Comparison of ENCODE assay signal across 1 cellular context in the genomic region with DNA sequence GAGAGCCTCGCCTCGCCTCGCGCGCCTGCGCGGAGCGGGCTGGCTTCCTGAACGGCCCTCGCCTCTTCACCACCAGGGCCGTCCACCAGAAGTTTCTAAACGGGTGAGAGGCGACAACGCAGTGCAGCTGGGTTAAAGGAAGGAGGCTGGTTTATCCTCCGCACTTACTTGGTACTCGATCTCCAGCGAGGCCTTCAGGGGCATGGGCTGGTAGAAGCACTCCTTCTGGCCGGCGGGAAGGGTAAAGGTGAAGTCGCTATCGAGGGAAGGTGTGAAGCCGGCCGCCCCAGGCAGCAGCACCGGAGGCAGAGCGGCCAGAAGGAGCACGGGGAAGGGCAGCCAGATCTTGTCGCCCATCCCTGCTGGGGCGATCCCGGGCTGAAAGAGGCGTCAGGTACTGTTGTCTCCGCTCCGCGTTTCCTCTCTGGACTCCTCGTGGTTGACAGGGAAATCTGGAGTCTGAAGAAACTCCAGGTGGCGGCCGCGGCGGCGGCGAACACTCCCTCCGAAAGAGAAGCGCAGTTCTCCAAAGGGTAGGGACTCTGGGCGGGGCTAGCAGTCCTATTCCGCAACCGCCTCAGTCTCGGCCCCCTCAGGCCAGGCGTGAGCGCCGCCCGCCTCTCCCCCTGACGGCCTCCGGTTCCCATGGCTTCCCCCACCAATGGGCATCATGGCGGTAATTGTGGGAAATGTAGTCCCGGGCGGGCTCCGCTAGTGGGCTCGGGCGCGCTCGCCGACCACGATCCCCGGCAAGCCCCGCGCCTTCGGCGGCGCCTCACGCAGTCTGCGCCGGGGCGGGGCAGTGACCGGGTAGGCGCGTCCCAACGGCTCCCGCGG.
TF ChIP-seq lines count a peak whose summit lies in the region.

Gene TMED5, minus strand, starts transcription at position 528 of the 837 bp plus-strand sequence. Its CDS starts 171 bp downstream, at position 357.

TF ChIP-seq in K562, 482 proteins besides CTCF, POLR2A, EP300 and RAD21 (continued from another document and continues in another):
- TF ChIP-seq L3MBTL2 (IDR thresholded peaks at IDR 0.05) = peak; percentile 97
- no peak for TF ChIP-seq NELFE (IDR thresholded peaks at IDR 0.05; ENCODE audit: insufficient read depth, insufficient read length)
- TF ChIP-seq DDX20 (tag; IDR thresholded peaks at IDR 0.05; ENCODE audit: low read depth) = no peak
- no peak for TF ChIP-seq ATF4 (CRISPR knock-in tag; IDR thresholded peaks at IDR 0.05)
- peak; percentile 77 for TF ChIP-seq NFRKB (IDR thresholded peaks at IDR 0.05; ENCODE audit: low read depth)
- TF ChIP-seq EGR1 (conservative IDR thresholded peaks at IDR 0.05) = peak; percentile 69
- no peak for TF ChIP-seq ZNF224 (CRISPR knock-in tag; IDR thresholded peaks at IDR 0.05)
- TF ChIP-seq, protein P1, sequence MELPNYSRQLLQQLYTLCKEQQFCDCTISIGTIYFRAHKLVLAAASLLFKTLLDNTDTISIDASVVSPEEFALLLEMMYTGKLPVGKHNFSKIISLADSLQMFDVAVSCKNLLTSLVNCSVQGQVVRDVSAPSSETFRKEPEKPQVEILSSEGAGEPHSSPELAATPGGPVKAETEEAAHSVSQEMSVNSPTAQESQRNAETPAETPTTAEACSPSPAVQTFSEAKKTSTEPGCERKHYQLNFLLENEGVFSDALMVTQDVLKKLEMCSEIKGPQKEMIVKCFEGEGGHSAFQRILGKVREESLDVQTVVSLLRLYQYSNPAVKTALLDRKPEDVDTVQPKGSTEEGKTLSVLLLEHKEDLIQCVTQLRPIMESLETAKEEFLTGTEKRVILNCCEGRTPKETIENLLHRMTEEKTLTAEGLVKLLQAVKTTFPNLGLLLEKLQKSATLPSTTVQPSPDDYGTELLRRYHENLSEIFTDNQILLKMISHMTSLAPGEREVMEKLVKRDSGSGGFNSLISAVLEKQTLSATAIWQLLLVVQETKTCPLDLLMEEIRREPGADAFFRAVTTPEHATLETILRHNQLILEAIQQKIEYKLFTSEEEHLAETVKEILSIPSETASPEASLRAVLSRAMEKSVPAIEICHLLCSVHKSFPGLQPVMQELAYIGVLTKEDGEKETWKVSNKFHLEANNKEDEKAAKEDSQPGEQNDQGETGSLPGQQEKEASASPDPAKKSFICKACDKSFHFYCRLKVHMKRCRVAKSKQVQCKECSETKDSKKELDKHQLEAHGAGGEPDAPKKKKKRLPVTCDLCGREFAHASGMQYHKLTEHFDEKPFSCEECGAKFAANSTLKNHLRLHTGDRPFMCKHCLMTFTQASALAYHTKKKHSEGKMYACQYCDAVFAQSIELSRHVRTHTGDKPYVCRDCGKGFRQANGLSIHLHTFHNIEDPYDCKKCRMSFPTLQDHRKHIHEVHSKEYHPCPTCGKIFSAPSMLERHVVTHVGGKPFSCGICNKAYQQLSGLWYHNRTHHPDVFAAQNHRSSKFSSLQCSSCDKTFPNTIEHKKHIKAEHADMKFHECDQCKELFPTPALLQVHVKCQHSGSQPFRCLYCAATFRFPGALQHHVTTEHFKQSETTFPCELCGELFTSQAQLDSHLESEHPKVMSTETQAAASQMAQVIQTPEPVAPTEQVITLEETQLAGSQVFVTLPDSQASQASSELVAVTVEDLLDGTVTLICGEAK (IDR thresholded peaks at IDR 0.05) = no peak
- TF ChIP-seq, protein P1 (CRISPR knock-in tag; IDR thresholded peaks at IDR 0.05) = no peak
- no peak for TF ChIP-seq HMG20A (CRISPR knock-in tag; conservative IDR thresholded peaks at IDR 0.05)
- TF ChIP-seq TAF9B (IDR thresholded peaks at IDR 0.05; ENCODE audit: partially characterized antibody) = peak; percentile 55
- no peak for TF ChIP-seq ZNF609 (CRISPR knock-in tag; IDR thresholded peaks at IDR 0.05; ENCODE audit: borderline replicate concordance)
- TF ChIP-seq, protein P2, sequence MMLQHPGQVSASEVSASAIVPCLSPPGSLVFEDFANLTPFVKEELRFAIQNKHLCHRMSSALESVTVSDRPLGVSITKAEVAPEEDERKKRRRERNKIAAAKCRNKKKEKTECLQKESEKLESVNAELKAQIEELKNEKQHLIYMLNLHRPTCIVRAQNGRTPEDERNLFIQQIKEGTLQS (IDR thresholded peaks at IDR 0.05) = no peak
- TF ChIP-seq, protein P2 (CRISPR knock-in tag; conservative IDR thresholded peaks at IDR 0.05) = 0 out of 2 replicates have a peak, but pooled peaks have one; percentile 18
- TF ChIP-seq TBL1XR1 (IDR thresholded peaks at IDR 0.05; ENCODE audit: low read length in 2 of 2) = peak in 1 of 2 experiments; percentile 52; a peak in 2 of 4 replicates
- peak; percentile 78 for TF ChIP-seq KDM5B (IDR thresholded peaks at IDR 0.05; ENCODE audit: insufficient replicate concordance, low read depth, low read length)
- TF ChIP-seq STAG1 (CRISPR knock-in tag; IDR thresholded peaks at IDR 0.05; ENCODE audit: borderline replicate concordance) = no peak
- no peak for TF ChIP-seq ZNF507 (tag; conservative IDR thresholded peaks at IDR 0.05)
- TF ChIP-seq ZEB2 (IDR thresholded peaks at IDR 0.05) = no peak
- no peak for TF ChIP-seq MEF2D (tag; conservative IDR thresholded peaks at IDR 0.05; ENCODE audit: low read depth)
- no peak for TF ChIP-seq ZNF75A (CRISPR knock-in tag; IDR thresholded peaks at IDR 0.05)
- TF ChIP-seq ZNF124 (CRISPR knock-in tag; IDR thresholded peaks at IDR 0.05) = no peak
- peak; percentile 85 for TF ChIP-seq ATF7 (IDR thresholded peaks at IDR 0.05)
- TF ChIP-seq IRF9 (tag; IDR thresholded peaks at IDR 0.05) = no peak
- TF ChIP-seq E2F5 (CRISPR knock-in tag; IDR thresholded peaks at IDR 0.05) = 0 out of 2 replicates have a peak, but pooled peaks have one; percentile 73
- TF ChIP-seq E2F6 (IDR thresholded peaks at IDR 0.05; ENCODE audit: borderline replicate concordance in 1 of 2, extremely low read depth in 1 of 2, insufficient read depth in 1 of 2, insufficient read length in 1 of 2, low read depth in 1 of 2, low read length in 1 of 2, poor library complexity in 1 of 2, severe bottlenecking in 1 of 2) = peak; percentile 81 to 84
- 0 out of 2 replicates have a peak, but pooled peaks have one; percentile 60 for TF ChIP-seq RHOXF2B (CRISPR knock-in tag; conservative IDR thresholded peaks at IDR 0.05)
- TF ChIP-seq, protein P3, sequence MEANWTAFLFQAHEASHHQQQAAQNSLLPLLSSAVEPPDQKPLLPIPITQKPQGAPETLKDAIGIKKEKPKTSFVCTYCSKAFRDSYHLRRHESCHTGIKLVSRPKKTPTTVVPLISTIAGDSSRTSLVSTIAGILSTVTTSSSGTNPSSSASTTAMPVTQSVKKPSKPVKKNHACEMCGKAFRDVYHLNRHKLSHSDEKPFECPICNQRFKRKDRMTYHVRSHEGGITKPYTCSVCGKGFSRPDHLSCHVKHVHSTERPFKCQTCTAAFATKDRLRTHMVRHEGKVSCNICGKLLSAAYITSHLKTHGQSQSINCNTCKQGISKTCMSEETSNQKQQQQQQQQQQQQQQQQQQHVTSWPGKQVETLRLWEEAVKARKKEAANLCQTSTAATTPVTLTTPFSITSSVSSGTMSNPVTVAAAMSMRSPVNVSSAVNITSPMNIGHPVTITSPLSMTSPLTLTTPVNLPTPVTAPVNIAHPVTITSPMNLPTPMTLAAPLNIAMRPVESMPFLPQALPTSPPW (CRISPR knock-in tag; IDR thresholded peaks at IDR 0.05) = peak; percentile 92
